ENCODE assay signal across 10 cellular contexts in genomic region chr1:89701746-89702241, GRCh38.
DNase-seq lines count a peak whose midpoint lies in the region; ATAC-seq, FAIRE-seq and TF ChIP-seq lines count a peak whose summit lies in the region.
"Had no signal": no experiment of that assay in that cellular context is flagged by ENCODE, and none has a peak within 500 bp of the region (broad histone marks: within the 10 kb centered on the region; RNA-seq: fewer than 3 reads in every experiment).

No MANE protein-coding gene starts in this region.

- 49 to 58% (median 56%) methylated on average over 4 of the region's 4 CpGs for whole genome bisulfite sequencing in small intestine, 3 donors

- peaks cover 9% of the 10 kb centered on the region for H3K4me1 ChIP-seq in foreskin keratinocyte
- peaks cover 0 to 3% of the 10 kb centered on the region in 2 donors for H3K4me1 ChIP-seq in small intestine (ENCODE audit: control insufficient read depth in 2 of 2, insufficient read depth in 1 of 2, low read depth in 1 of 2, low read length in 1 of 2)

- FAIRE-seq in small intestine (lab: Jason Lieb, UNC), result no peak
- FAIRE-seq: GM12878 had no signal

- H3K27me3 ChIP-seq in foreskin keratinocyte, result no peaks in the 10 kb centered on the region
- no peaks in the 10 kb centered on the region for H3K27me3 ChIP-seq in small intestine (ENCODE audit: control insufficient read depth in 2 of 2, insufficient read depth in 2 of 2, low read length in 2 of 2)

- no peak overlapping the region for H3K27ac ChIP-seq in foreskin keratinocyte
- H3K27ac ChIP-seq in small intestine (ENCODE audit: low read depth in 1 of 2, low read length in 1 of 2), result no peak overlapping the region

- no peak overlapping the region for H3K4me3 Mint-ChIP-seq in activated T-helper 2 cell treated with anti-CD3 and anti-CD28 coated beads, Interferon-gamma antibody, Interleukin-2, Interleukin-4, amounts not matched to agents 10 μg/mL and 5 μg/mL and 100 μg/mL, durations not matched to agents 14 hours and 24 hours and 36 hours (ENCODE audit: low read depth)

- TF ChIP-seq CTCF in foreskin keratinocyte (conservative IDR thresholded peaks at IDR 0.05), result no peak

- peaks cover 74% of the 10 kb centered on the region for H3K4me1 Mint-ChIP-seq in activated T-helper 2 cell treated with anti-CD3 and anti-CD28 coated beads, Interferon-gamma antibody, Interleukin-2, Interleukin-4, amounts not matched to agents 10 μg/mL and 5 μg/mL and 100 μg/mL, durations not matched to agents 14 hours and 24 hours and 36 hours (ENCODE audit: low read depth)

- H3K9me3 Mint-ChIP-seq in activated T-helper 2 cell treated with anti-CD3 and anti-CD28 coated beads, Interferon-gamma antibody, Interleukin-2, Interleukin-4, amounts not matched to agents 10 μg/mL and 5 μg/mL and 100 μg/mL, durations not matched to agents 14 hours and 24 hours and 36 hours, result peaks cover 11% of the 10 kb centered on the region

- intact Hi-C loops in activated T-helper 2 cell treated with anti-CD3 and anti-CD28 coated beads, Interferon-gamma antibody, Interleukin-2, Interleukin-4, amounts not matched to agents 10 μg/mL and 5 μg/mL and 100 μg/mL, durations not matched to agents 14 hours and 24 hours and 36 hours (cut with micrococcal nuclease), result no loop called here

- H3K27me3 Mint-ChIP-seq in activated T-helper 2 cell treated with anti-CD3 and anti-CD28 coated beads, Interferon-gamma antibody, Interleukin-2, Interleukin-4, amounts not matched to agents 10 μg/mL and 5 μg/mL and 100 μg/mL, durations not matched to agents 14 hours and 24 hours and 36 hours (ENCODE audit: low read depth), result no peaks in the 10 kb centered on the region

- H3K27ac Mint-ChIP-seq in activated T-helper 2 cell treated with anti-CD3 and anti-CD28 coated beads, Interferon-gamma antibody, Interleukin-2, Interleukin-4, amounts not matched to agents 10 μg/mL and 5 μg/mL and 100 μg/mL, durations not matched to agents 14 hours and 24 hours and 36 hours, result peak overlapping the region; percentile 79

- DNase-seq in ELF-1 (ENCODE audit: low read depth, low spot score) (peak; percentile 7), foreskin keratinocyte (no peak), small intestine (no peak)
- no peak for DNase-seq in activated T-helper 2 cell treated with anti-CD3 and anti-CD28 coated beads, Interferon-gamma antibody, Interleukin-2, Interleukin-4, amounts not matched to agents 10 μg/mL and 5 μg/mL and 100 μg/mL, durations not matched to agents 14 hours and 24 hours and 36 hours (ENCODE audit: low spot score)
- peak; percentile 39 for DNase-seq in stimulated activated CD4-positive, alpha-beta T cell treated with anti-CD3 and anti-CD28 coated beads, Interleukin-2, amount 100 ng/mL, for 4 hours (ENCODE audit: low read depth)
- DNase-seq: cerebellar nuclear complex, left cardiac atrium had no signal

- ATAC-seq in SK-N-SH treated with all-trans-retinoic acid at 6 μM for 48 hours (peak; percentile 47; the same call in 1 of the 3 replicates), foreskin keratinocyte (no peak), GM19351 (IDR thresholded peaks at IDR 0.05; ENCODE audit: unreplicated experiment) (no peak)
- ATAC-seq: GM12878 had no signal

- H3K9me3 ChIP-seq in small intestine (ENCODE audit: control insufficient read depth, low read depth), result no peaks in the 10 kb centered on the region

- no peak overlapping the region for H3K4me3 ChIP-seq in small intestine (ENCODE audit: low read depth in 1 of 2, low read length in 2 of 2)
- H3K4me3 ChIP-seq: GM12878 had no signal

- peaks cover 82% of the 10 kb centered on the region for H3K36me3 Mint-ChIP-seq in activated T-helper 2 cell treated with anti-CD3 and anti-CD28 coated beads, Interferon-gamma antibody, Interleukin-2, Interleukin-4, amounts not matched to agents 10 μg/mL and 5 μg/mL and 100 μg/mL, durations not matched to agents 14 hours and 24 hours and 36 hours (ENCODE audit: low read depth)

- no peaks in the 10 kb centered on the region for H3K36me3 ChIP-seq in small intestine (ENCODE audit: control insufficient read depth in 2 of 2, insufficient read depth in 2 of 2, low read length in 2 of 2)

TF ChIP-seq in SK-N-SH treated with all-trans-retinoic acid at 6 μM for 48 hours, 23 proteins besides CTCF, POLR2A, EP300 and RAD21 (continues in another document):
- no peak for TF ChIP-seq RARB (CRISPR knock-in tag; IDR thresholded peaks at IDR 0.05)
- peak; percentile 39; the same call in 1 of the 2 replicates for TF ChIP-seq TCF4 (CRISPR knock-in tag; IDR thresholded peaks at IDR 0.05; ENCODE audit: borderline replicate concordance)
- no peak for TF ChIP-seq OSR1 (CRISPR knock-in tag; IDR thresholded peaks at IDR 0.05)
- TF ChIP-seq BACH2 (CRISPR knock-in tag; IDR thresholded peaks at IDR 0.05; ENCODE audit: borderline replicate concordance), result no peak
- peak; percentile 79 for TF ChIP-seq TSHZ2 (CRISPR knock-in tag; IDR thresholded peaks at IDR 0.05)
- TF ChIP-seq ZFP30 (CRISPR knock-in tag; IDR thresholded peaks at IDR 0.05), result no peak
- TF ChIP-seq ZNF565 (CRISPR knock-in tag; conservative IDR thresholded peaks at IDR 0.05; ENCODE audit: low read depth), result no peak
- no peak for TF ChIP-seq TOX (CRISPR knock-in tag; IDR thresholded peaks at IDR 0.05; ENCODE audit: borderline replicate concordance)
- TF ChIP-seq ISL1 (CRISPR knock-in tag; IDR thresholded peaks at IDR 0.05), result peak; percentile 47
- no peak for TF ChIP-seq PATZ1 (CRISPR knock-in tag; IDR thresholded peaks at IDR 0.05; ENCODE audit: borderline replicate concordance)
- no peak for TF ChIP-seq CSRNP3 (CRISPR knock-in tag; IDR thresholded peaks at IDR 0.05)
- no peak for TF ChIP-seq ZFP3 (CRISPR knock-in tag; IDR thresholded peaks at IDR 0.05)
- TF ChIP-seq PPARA (CRISPR knock-in tag; IDR thresholded peaks at IDR 0.05; ENCODE audit: borderline replicate concordance), result no peak
- TF ChIP-seq ZC3H10 (CRISPR knock-in tag; IDR thresholded peaks at IDR 0.05), result no peak

Comparison
In these comparisons a context has a peak if more than half of its experiments do, and no peak if none do; other contexts are left out.
1. DNase-seq: peak in ELF-1 (single experiment) and stimulated activated CD4-positive, alpha-beta T cell treated with anti-CD3 and anti-CD28 coated beads, Interleukin-2, amount 100 ng/mL, for 4 hours (single experiment); none in activated T-helper 2 cell treated with anti-CD3 and anti-CD28 coated beads, Interferon-gamma antibody, Interleukin-2, Interleukin-4, amounts not matched to agents 10 μg/mL and 5 μg/mL and 100 μg/mL, durations not matched to agents 14 hours and 24 hours and 36 hours (single experiment), foreskin keratinocyte (0 of 2) and small intestine (single experiment).